ENCODE assay signal across 19 cellular contexts in genomic region chr2:33314541-33314940, GRCh38.
"Had no signal": no experiment of that assay in that cellular context is flagged by ENCODE, and none has a peak within 500 bp of the region (broad histone marks: within the 10 kb centered on the region; RNA-seq: fewer than 3 reads in every experiment).

No MANE protein-coding gene starts in this region.

- H3K27me3 ChIP-seq: SJCRH30 had no signal

- H3K36me3 ChIP-seq: SJCRH30 had no signal

- H3K4me3 ChIP-seq: SJCRH30, SK-N-MC had no signal

- H3K9me3 ChIP-seq: SJCRH30 had no signal

- H3K4me1 ChIP-seq: SJCRH30 had no signal

- DNase-seq: activated CD4-positive, alpha-beta T cell treated with anti-CD3 and anti-CD28 coated beads, Interleukin-2, amount 50 U/mL, for 4 hours; activated CD8-positive, alpha-beta T cell treated with anti-CD3 and anti-CD28 coated beads for 36 hours; activated gamma-delta T cell; activated naive CD4-positive, alpha-beta T cell treated with Interleukin-2 at 50 U/mL for 16 hours; activated naive CD8-positive, alpha-beta T cell treated with anti-CD3 and anti-CD28 coated beads, Interleukin-2, amount 10 ng/mL, durations not matched to agents 7 days and 5 days; activated T-cell treated with anti-CD3 and anti-CD28 coated beads, Interleukin-2, amount 50 U/mL, for 24 hours; Kasumi-1; KG1; NCI-H1105; NCI-H1417 treated with DMSO at 0.1 percent for 48 hours; NCI-H187 treated with DMSO at 0.1 percent for 48 hours; NCI-H2081; NCI-H345; NCI-H524 treated with DMSO at 0.1 percent for 48 hours; SHP77; SJCRH30; T1000 had no signal

- H3K27ac ChIP-seq: SJCRH30, SK-N-MC had no signal

- ATAC-seq: activated CD8-positive, alpha-beta T cell treated with anti-CD3 and anti-CD28 coated beads for 36 hours; Panc1 had no signal
